In genomic region chr3:126850370-126851085, GRCh38 we compare ENCODE assay signal across 11 cellular contexts.
A peak's percentile ranks its signal among the peaks of the same experiment; 100 is the strongest.
DNase-seq lines count a peak whose midpoint lies in the region; ATAC-seq lines count a peak whose summit lies in the region.
"Had no signal": no experiment of that assay in that cellular context is flagged by ENCODE, and none has a peak within 500 bp of the region (broad histone marks: within the 10 kb centered on the region; RNA-seq: fewer than 3 reads in every experiment).

No MANE protein-coding gene starts in this region.

- no peak overlapping the region for H4K12ac ChIP-seq in trophoblast cell (ENCODE audit: low read depth, low read length)

- H3K4me1 ChIP-seq in adipocyte (ENCODE audit: control insufficient read depth, insufficient read depth, low read length): peaks cover 17% of the 10 kb centered on the region
- H3K4me1 ChIP-seq in trophoblast cell (ENCODE audit: control insufficient read depth in 1 of 2, insufficient read depth in 2 of 2, low read length in 2 of 2): peaks cover 27% of the 10 kb centered on the region in 2 experiments

- H3K23ac ChIP-seq in trophoblast cell (ENCODE audit: low read length): no peak overlapping the region

- no peak overlapping the region for H2AK5ac ChIP-seq in trophoblast cell (ENCODE audit: low read length)

- peak overlapping the region; percentile 29 for H2BK120ac ChIP-seq in trophoblast cell (ENCODE audit: insufficient read depth, low read length, poor library complexity)

- WGBS in trophoblast cell (ENCODE audit: extremely low coverage, insufficient coverage, insufficient read length): no CpG with 5 or more reads among the region's 10 CpGs

- no peak overlapping the region for H2BK5ac ChIP-seq in trophoblast cell (ENCODE audit: low read depth, low read length, poor library complexity)

- peaks cover 12% of the 10 kb centered on the region for H3K79me1 ChIP-seq in trophoblast cell (ENCODE audit: low read length)

- CTCF ChIA-PET in activated CD4-positive, alpha-beta T cell treated with anti-CD3 and anti-CD28 coated beads for 36 hours (lab: Charles Lee): no interaction called here

- no peak overlapping the region for H3K4me2 ChIP-seq in trophoblast cell (ENCODE audit: low read length)

- H4K91ac ChIP-seq in trophoblast cell (ENCODE audit: low read depth, low read length): peak overlapping the region; percentile 74

- H3K14ac ChIP-seq in trophoblast cell (ENCODE audit: low read length): no peak overlapping the region

- no peak overlapping the region for H4K8ac ChIP-seq in trophoblast cell (ENCODE audit: low read depth, low read length)

- no peak for ATAC-seq in GM19328 (IDR thresholded peaks at IDR 0.05; ENCODE audit: unreplicated experiment)
- no peak for ATAC-seq in activated CD4-positive, alpha-beta T cell treated with anti-CD3 and anti-CD28 coated beads for 36 hours

- H2AFZ ChIP-seq in trophoblast cell (ENCODE audit: insufficient read depth, low read length, poor library complexity): no peak overlapping the region

- H3K27ac Mint-ChIP-seq in activated CD4-positive, alpha-beta T cell treated with anti-CD3 and anti-CD28 coated beads for 36 hours: no peak overlapping the region

- H3K4me3 Mint-ChIP-seq in activated CD4-positive, alpha-beta T cell treated with anti-CD3 and anti-CD28 coated beads for 36 hours: no peak overlapping the region

- no peaks in the 10 kb centered on the region for H3K27me3 Mint-ChIP-seq in activated CD4-positive, alpha-beta T cell treated with anti-CD3 and anti-CD28 coated beads for 36 hours

- no peaks in the 10 kb centered on the region for H3K4me1 Mint-ChIP-seq in activated CD4-positive, alpha-beta T cell treated with anti-CD3 and anti-CD28 coated beads for 36 hours

- H3K27me3 ChIP-seq in adipocyte (replicated peaks; ENCODE audit: control insufficient read depth, insufficient read depth, low read length) (no peaks in the 10 kb centered on the region), trophoblast cell (ENCODE audit: insufficient read depth, low read length) (no peaks in the 10 kb centered on the region)
- H3K27me3 ChIP-seq: neutrophil had no signal

- H3K9me3 ChIP-seq in adipocyte (ENCODE audit: control insufficient read depth, low read length): no peaks in the 10 kb centered on the region
- H3K9me3 ChIP-seq in trophoblast cell (ENCODE audit: insufficient read depth, low read depth, low read length): no peaks in the 10 kb centered on the region
- H3K9me3 ChIP-seq: neutrophil had no signal

- peak overlapping the region; percentile 60 for H3K27ac ChIP-seq in trophoblast cell (ENCODE audit: low read depth, low read length)
- H3K27ac ChIP-seq: neutrophil had no signal

- DNase-seq in GM03348 (ENCODE audit: low spot score) (peak; percentile 44), adipocyte (ENCODE audit: low read depth) (peak; percentile 85), hepatic stellate cell (ENCODE audit: low spot score) (peak; percentile 36), trophoblast cell (peak; percentile 85 to 95), cortex of kidney (lab: John Stamatoyannopoulos, UW) (no peak)
- no peak for DNase-seq in activated naive CD4-positive, alpha-beta T cell treated with Interleukin-2 at 50 U/mL for 16 hours
- DNase-seq in activated CD4-positive, alpha-beta T cell treated with anti-CD3 and anti-CD28 coated beads for 36 hours: no peak
- DNase-seq: NCI-H2081, T-helper 2 cell had no signal

- no peaks in the 10 kb centered on the region for H3K36me3 ChIP-seq in adipocyte (ENCODE audit: control insufficient read depth, insufficient read depth, low read length, severe bottlenecking)
- H3K36me3 ChIP-seq in trophoblast cell (ENCODE audit: control insufficient read depth in 1 of 2, insufficient read depth in 2 of 2, low read length in 2 of 2): no peaks in the 10 kb centered on the region
- H3K36me3 ChIP-seq: neutrophil had no signal

- H3K79me2 ChIP-seq in trophoblast cell (ENCODE audit: control insufficient read depth, insufficient read depth, low read length, poor library complexity): no peaks in the 10 kb centered on the region

- H3K4me3 ChIP-seq in adipocyte (ENCODE audit: low read length) (no peak overlapping the region), trophoblast cell (ENCODE audit: low read depth, low read length) (no peak overlapping the region)

- POLR2A ChIA-PET in activated CD4-positive, alpha-beta T cell treated with anti-CD3 and anti-CD28 coated beads for 36 hours (lab: Charles Lee): no interaction called here

- no peak overlapping the region for H2BK12ac ChIP-seq in trophoblast cell (ENCODE audit: low read length)

- no peaks in the 10 kb centered on the region for H3K9me3 Mint-ChIP-seq in activated CD4-positive, alpha-beta T cell treated with anti-CD3 and anti-CD28 coated beads for 36 hours (ENCODE audit: low read depth)

- H3K9ac ChIP-seq in adipocyte (ENCODE audit: low read length) (no peak overlapping the region), trophoblast cell (ENCODE audit: low read length) (no peak overlapping the region)

- H3K18ac ChIP-seq in trophoblast cell (ENCODE audit: low read length): no peak overlapping the region

- H3K4ac ChIP-seq in trophoblast cell (ENCODE audit: low read depth, low read length): no peak overlapping the region

- intact Hi-C loops in activated CD4-positive, alpha-beta T cell treated with anti-CD3 and anti-CD28 coated beads for 36 hours (cut with DNase I, micrococcal nuclease): loop anchor here in 1 of 2 experiments (10.0 kb wide), 1 partner anchor 56 kb away; no protein-coding TSS in a partner anchor

- H3K36me3 Mint-ChIP-seq in activated CD4-positive, alpha-beta T cell treated with anti-CD3 and anti-CD28 coated beads for 36 hours (ENCODE audit: low read depth): peaks cover 6% of the 10 kb centered on the region

Comparison
In these comparisons a context has a peak if more than half of its experiments do, and no peak if none do; other contexts are left out.
1. DNase-seq: peak in GM03348 (single experiment), adipocyte (single experiment), hepatic stellate cell (single experiment) and trophoblast cell (2 of 2); none in activated naive CD4-positive, alpha-beta T cell treated with Interleukin-2 at 50 U/mL for 16 hours (single experiment), cortex of kidney (single experiment) and activated CD4-positive, alpha-beta T cell treated with anti-CD3 and anti-CD28 coated beads for 36 hours (single experiment).